ENCODE assay signal across 1 cellular context in the genomic region with DNA sequence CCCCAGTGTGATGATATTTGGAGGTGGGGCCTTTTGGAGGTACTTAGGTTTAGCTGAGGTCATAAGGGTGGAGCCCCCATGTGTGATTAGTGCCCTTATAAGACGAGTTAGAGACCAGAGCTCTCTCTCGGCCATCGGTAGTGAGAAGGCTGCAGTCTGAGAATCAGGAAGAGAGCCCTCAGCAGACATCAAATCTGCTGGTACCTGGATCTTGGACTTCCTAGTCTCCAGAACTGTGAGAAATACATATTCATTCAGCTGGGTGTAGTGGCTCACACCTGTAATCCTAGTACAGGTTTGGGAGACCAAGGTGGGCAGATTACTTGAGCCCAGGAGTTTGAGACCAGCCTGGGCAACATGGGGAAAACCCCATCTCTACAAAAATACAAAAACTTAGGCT.
TF ChIP-seq lines count a peak whose summit lies in the region.

No MANE protein-coding gene starts in this region.

TF ChIP-seq in H1, 55 proteins besides CTCF, POLR2A, EP300 and RAD21:
- TF ChIP-seq POLR2AphosphoS5 (IDR thresholded peaks at IDR 0.05; ENCODE audit: low read depth, low read length) (0 out of 2 replicates have a peak, but pooled peaks have one; percentile 40), SAP30 (IDR thresholded peaks at IDR 0.05; ENCODE audit: insufficient read depth, insufficient replicate concordance, low read length) (no peak), SIX5 (IDR thresholded peaks at IDR 0.05; ENCODE audit: low read depth, low read length) (no peak)
